In genomic region chrX:73728518-73729023, GRCh38 we compare ENCODE assay signal across 22 cellular contexts.
"Had no signal": no experiment of that assay in that cellular context is flagged by ENCODE, and none has a peak within 500 bp of the region (broad histone marks: within the 10 kb centered on the region; RNA-seq: fewer than 3 reads in every experiment).

No MANE protein-coding gene starts in this region.

- H3K4me3 ChIP-seq: dorsolateral prefrontal cortex, heart right ventricle, spleen, thoracic aorta, vagina had no signal

- H3K36me3 ChIP-seq: heart right ventricle, spleen, thoracic aorta, vagina had no signal

- FAIRE-seq: colon had no signal

- H3K27me3 ChIP-seq: vagina had no signal

- DNase-seq: activated B cell treated with CpG ODN at 0.5 μM for 24 hours; activated CD4-positive, alpha-beta T cell treated with anti-CD3 and anti-CD28 coated beads for 36 hours; activated CD4-positive, alpha-beta T cell treated with anti-CD3 and anti-CD28 coated beads, Interleukin-2, amount 50 U/mL, for 4 hours; activated CD8-positive, alpha-beta memory T cell treated with anti-CD3 and anti-CD28 coated beads for 24 hours; activated CD8-positive, alpha-beta memory T cell treated with anti-CD3 and anti-CD28 coated beads, Interleukin-2, amount 50 U/mL, for 4 hours; activated T-cell treated with anti-CD3 and anti-CD28 coated beads, Interleukin-2, amount 50 U/mL, for 24 hours; aorta; central memory CD4-positive, alpha-beta T cell; dorsolateral prefrontal cortex; heart right ventricle; islet precursor cell; left cardiac atrium; mesenchymal stem cell; spleen; stimulated activated CD4-positive, alpha-beta T cell treated with anti-CD3 and anti-CD28 coated beads, Interleukin-4, amount 100 ng/mL, for 1 hour; stimulated activated naive CD4-positive, alpha-beta T cell; T-helper 9 cell had no signal

- ATAC-seq: activated CD4-positive, alpha-beta T cell treated with anti-CD3 and anti-CD28 coated beads for 36 hours; activated naive CD4-positive, alpha-beta T cell treated with anti-CD3 and anti-CD28 coated beads, Interleukin-2, amount 50 U/mL, for 72 hours; activated T-helper 17 cell treated with anti-CD3 and anti-CD28 coated beads, Interleukin-2, amount 50 U/mL, for 72 hours; heart right ventricle; left cardiac atrium had no signal
